15 cellular contexts compared by ENCODE assay signal in the genomic region with DNA sequence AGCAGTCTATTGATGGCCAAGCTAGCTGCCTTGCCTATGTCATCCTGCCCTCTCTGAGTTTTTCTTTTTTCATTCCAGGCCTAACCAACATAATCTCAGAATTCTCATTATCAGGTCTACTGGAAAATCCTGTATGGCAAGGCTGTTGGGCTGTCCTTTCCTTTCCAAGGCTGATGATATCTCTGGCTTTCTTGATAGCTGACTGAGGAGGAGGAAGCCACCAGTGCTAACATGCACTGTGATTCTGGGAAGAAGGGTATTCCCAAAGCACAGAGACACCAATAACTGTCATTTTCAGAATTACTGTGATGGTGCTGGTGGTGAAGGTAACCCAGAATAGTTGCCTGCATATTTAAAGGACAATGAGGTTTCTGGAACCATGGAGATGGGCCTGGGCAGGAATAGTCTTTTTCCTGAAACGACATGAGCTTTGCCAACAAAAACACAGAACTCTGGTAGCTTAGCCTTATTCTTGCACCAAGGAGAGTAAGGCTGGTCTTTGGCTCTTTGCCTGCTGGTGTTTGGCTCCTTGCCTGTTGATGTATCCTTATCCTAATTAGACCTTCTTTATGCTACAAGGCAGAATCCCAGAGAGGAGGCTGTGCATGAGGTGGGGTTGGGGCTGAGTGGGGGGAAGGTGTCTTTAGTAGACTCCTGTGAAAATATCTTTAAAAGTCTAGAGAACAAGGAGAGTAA.
DNase-seq lines count a peak whose midpoint lies in the region; ATAC-seq and TF ChIP-seq lines count a peak whose summit lies in the region.
"Had no signal": no experiment of that assay in that cellular context is flagged by ENCODE, and none has a peak within 500 bp of the region (broad histone marks: within the 10 kb centered on the region; RNA-seq: fewer than 3 reads in every experiment).

No MANE protein-coding gene starts in this region.

- no peaks in the 10 kb centered on the region for H4K20me1 ChIP-seq in HCT116 (ENCODE audit: insufficient read depth)

- peak overlapping the region; percentile 93 for H3K27ac ChIP-seq in HCT116 (ENCODE audit: low read depth, low read length)
- H3K27ac ChIP-seq: PC-9, uterus had no signal

- peaks cover 3% of the 10 kb centered on the region for H3K9me3 Mint-ChIP-seq in activated naive CD8-positive, alpha-beta T cell treated with anti-CD3 and anti-CD28 coated beads, Interleukin-2, amount 10 ng/mL, durations not matched to agents 7 days and 5 days
- H3K9me3 Mint-ChIP-seq: activated CD4-positive, alpha-beta memory T cell treated with anti-CD3 and anti-CD28 coated beads for 36 hours had no signal

- RAD21 ChIA-PET in HCT116 (lab: Charles Lee; ENCODE audit: low non-redundant PET in 1 of 2, low total read pairs in 2 of 2, uncharacterized antibody in 2 of 2, unreplicated experiment in 2 of 2) = no interaction called here

- H3K9me2 ChIP-seq in HCT116 (ENCODE audit: insufficient read depth) = no peaks in the 10 kb centered on the region; the same call in 1 of the 2 replicates

- no peak overlapping the region for H3K4me3 ChIP-seq in HCT116 (replicated peaks in 1 of 2; ENCODE audit: low read depth in 1 of 2, low read length in 2 of 2)
- H3K4me3 ChIP-seq: PC-9, uterus had no signal

- peaks cover 9% of the 10 kb centered on the region for H3K36me3 Mint-ChIP-seq in activated naive CD8-positive, alpha-beta T cell treated with anti-CD3 and anti-CD28 coated beads, Interleukin-2, amount 10 ng/mL, durations not matched to agents 7 days and 5 days
- H3K36me3 Mint-ChIP-seq: activated CD4-positive, alpha-beta memory T cell treated with anti-CD3 and anti-CD28 coated beads for 36 hours had no signal

- no peak for TF ChIP-seq CTCF in HCT116 (IDR thresholded peaks at IDR 0.05 in 2 of 3, conservative IDR thresholded peaks at IDR 0.05 in 1 of 3; ENCODE audit: borderline replicate concordance in 1 of 3, insufficient read depth in 1 of 3, low read depth in 2 of 3, low read length in 2 of 3)

- DNase-seq in A172 (ENCODE audit: low spot score) (peak; percentile 58), HCT116 (ENCODE audit: low read depth, low spot score) (no peak), left ventricle myocardium superior (peak; percentile 47), AG08395 (ENCODE audit: low spot score) (no peak), putamen (ENCODE audit: low spot score) (no peak), SK-N-DZ (ENCODE audit: low spot score) (no peak)
- no peak for DNase-seq in activated naive CD8-positive, alpha-beta T cell treated with anti-CD3 and anti-CD28 coated beads, Interleukin-2, amount 10 ng/mL, durations not matched to agents 7 days and 5 days
- DNase-seq: activated CD4-positive, alpha-beta memory T cell treated with anti-CD3 and anti-CD28 coated beads for 36 hours; activated effector memory CD4-positive, alpha-beta T cell treated with Interleukin-2 at 50 U/mL for 16 hours; Karpas-422; NCI-H2227 treated with DMSO at 0.1 percent for 48 hours; T1000 had no signal

- peak overlapping the region; percentile 12 for H3K27ac Mint-ChIP-seq in activated naive CD8-positive, alpha-beta T cell treated with anti-CD3 and anti-CD28 coated beads, Interleukin-2, amount 10 ng/mL, durations not matched to agents 7 days and 5 days
- H3K27ac Mint-ChIP-seq: activated CD4-positive, alpha-beta memory T cell treated with anti-CD3 and anti-CD28 coated beads for 36 hours had no signal

- no peaks in the 10 kb centered on the region for H3K9me3 ChIP-seq in HCT116 (ENCODE audit: control insufficient read depth in 1 of 2, insufficient read depth in 1 of 2, low read depth in 1 of 2, low read length in 2 of 2)
- H3K9me3 ChIP-seq: uterus had no signal

- H3K4me3 Mint-ChIP-seq in activated naive CD8-positive, alpha-beta T cell treated with anti-CD3 and anti-CD28 coated beads, Interleukin-2, amount 10 ng/mL, durations not matched to agents 7 days and 5 days = peak overlapping the region; percentile 4
- H3K4me3 Mint-ChIP-seq: activated CD4-positive, alpha-beta memory T cell treated with anti-CD3 and anti-CD28 coated beads for 36 hours had no signal

- H3K27me3 Mint-ChIP-seq in activated naive CD8-positive, alpha-beta T cell treated with anti-CD3 and anti-CD28 coated beads, Interleukin-2, amount 10 ng/mL, durations not matched to agents 7 days and 5 days = peaks cover 2% of the 10 kb centered on the region

- ATAC-seq in HCT116 (peak; percentile 14; the same call in 1 of the 2 replicates), left ventricle myocardium superior (peak; percentile 58), GM18870 (IDR thresholded peaks at IDR 0.05; ENCODE audit: unreplicated experiment) (no peak)
- ATAC-seq in activated naive CD8-positive, alpha-beta T cell treated with anti-CD3 and anti-CD28 coated beads, Interleukin-2, amount 10 ng/mL, durations not matched to agents 7 days and 5 days (ENCODE audit: low read depth) = no peak

- no TSS peak for BruUV-seq in HCT116 (replicated peaks; lab: Mats Ljungman, UMichigan)

- intact Hi-C loops in HCT116 (cut with micrococcal nuclease) = no loop called here
- intact Hi-C loops in left ventricle myocardium superior (cut with micrococcal nuclease) = no loop called here

- H3K79me2 ChIP-seq in HCT116 (ENCODE audit: insufficient read depth, low read length) = peaks cover 64% of the 10 kb centered on the region

- POLR2A ChIA-PET in HCT116 (lab: Charles Lee) = interaction anchor here (0.6 kb wide), 1 partner anchor 206 kb away, joined by 3 read pairs; no protein-coding TSS in a partner anchor
- POLR2A ChIA-PET in activated naive CD8-positive, alpha-beta T cell treated with anti-CD3 and anti-CD28 coated beads, Interleukin-2, amount 10 ng/mL, durations not matched to agents 7 days and 5 days (lab: Charles Lee) = no interaction called here

- peaks cover 72 to 79% of the 10 kb centered on the region in 2 experiments for H3K4me1 ChIP-seq in HCT116 (ENCODE audit: control insufficient read depth in 1 of 2, insufficient read depth in 2 of 2, low read length in 2 of 2)
- H3K4me1 ChIP-seq: uterus had no signal

- no peaks in the 10 kb centered on the region for H3K27me3 ChIP-seq in HCT116 (ENCODE audit: insufficient read depth, low read length)
- H3K27me3 ChIP-seq: uterus had no signal

- peaks cover 30% of the 10 kb centered on the region for H3K4me1 Mint-ChIP-seq in activated naive CD8-positive, alpha-beta T cell treated with anti-CD3 and anti-CD28 coated beads, Interleukin-2, amount 10 ng/mL, durations not matched to agents 7 days and 5 days

- TF ChIP-seq RAD21 in HCT116 (IDR thresholded peaks at IDR 0.05; ENCODE audit: low read depth) = no peak

- H3K9ac ChIP-seq in HCT116 (ENCODE audit: low read length) = peak overlapping the region; percentile 30

- CTCF ChIA-PET in HCT116 (lab: Charles Lee) = no interaction called here

- peaks cover 0 to 18% of the 10 kb centered on the region in 2 experiments; a peak in 1 of 4 replicates for H3K36me3 ChIP-seq in HCT116 (ENCODE audit: control insufficient read depth in 1 of 2, insufficient read depth in 2 of 2, low read length in 2 of 2)
- H3K36me3 ChIP-seq: uterus had no signal

- peak overlapping the region; percentile 11 for H3K4me2 ChIP-seq in HCT116 (ENCODE audit: low read length)
- H3K4me2 ChIP-seq: PC-9 had no signal

- no peak for TF ChIP-seq POLR2A in HCT116 (IDR thresholded peaks at IDR 0.05; ENCODE audit: borderline replicate concordance, extremely low read depth, insufficient read depth, insufficient read length)

- H2AFZ ChIP-seq in HCT116 (ENCODE audit: low read depth, low read length, poor library complexity, severe bottlenecking) = no peak overlapping the region
- H2AFZ ChIP-seq: PC-9 had no signal

TF ChIP-seq in HCT116, 20 proteins besides CTCF, POLR2A, EP300 and RAD21:
- TF ChIP-seq, protein P1, sequence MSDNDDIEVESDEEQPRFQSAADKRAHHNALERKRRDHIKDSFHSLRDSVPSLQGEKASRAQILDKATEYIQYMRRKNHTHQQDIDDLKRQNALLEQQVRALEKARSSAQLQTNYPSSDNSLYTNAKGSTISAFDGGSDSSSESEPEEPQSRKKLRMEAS (IDR thresholded peaks at IDR 0.05) = 0 out of 2 replicates have a peak, but pooled peaks have one; percentile 16
- TF ChIP-seq TCF7L2 (IDR thresholded peaks at IDR 0.05; ENCODE audit: borderline replicate concordance, extremely low read depth, insufficient read depth, insufficient read length) (no peak), SP1 (IDR thresholded peaks at IDR 0.05; ENCODE audit: low read depth) (peak; percentile 38; the same call in 1 of the 2 replicates), EGR1 (IDR thresholded peaks at IDR 0.05; ENCODE audit: low read depth) (no peak)

Comparison
In these comparisons a context has a peak if more than half of its experiments do, and no peak if none do; other contexts are left out.
1. DNase-seq: peak in A172 (single experiment) and left ventricle myocardium superior (single experiment); none in HCT116 (single experiment), activated naive CD8-positive, alpha-beta T cell treated with anti-CD3 and anti-CD28 coated beads, Interleukin-2, amount 10 ng/mL, durations not matched to agents 7 days and 5 days (single experiment), AG08395 (single experiment), putamen (single experiment) and SK-N-DZ (single experiment).
2. ATAC-seq: peak in HCT116 (single experiment) and left ventricle myocardium superior (single experiment); none in activated naive CD8-positive, alpha-beta T cell treated with anti-CD3 and anti-CD28 coated beads, Interleukin-2, amount 10 ng/mL, durations not matched to agents 7 days and 5 days (single experiment) and GM18870 (single experiment).